In genomic region chr19:51701468-51702100, GRCh38 we compare ENCODE assay signal across 11 cellular contexts. TPM values are rescaled to one million over a fixed set of nuclear protein-coding genes. Genes with fewer than 3 reads are reported as not detected.
DNase-seq lines count a peak whose midpoint lies in the region; ATAC-seq, FAIRE-seq and TF ChIP-seq lines count a peak whose summit lies in the region.
"Had no signal": no experiment of that assay in that cellular context is flagged by ENCODE, and none has a peak within 500 bp of the region (broad histone marks: within the 10 kb centered on the region; RNA-seq: fewer than 3 reads in every experiment).

No MANE protein-coding gene starts in this region.

- intact Hi-C loops in K562 (cut with micrococcal nuclease) = loop anchor here (5.0 kb wide), 2 partner anchors 76 to 96 kb away; partner anchors contain the start of gene FPR3
- intact Hi-C loops in lower lobe of right lung (cut with DNase I) = no loop called here
- intact Hi-C loops in thyroid gland (cut with DNase I) = no loop called here
- intact Hi-C loops in psoas muscle (cut with DNase I) = no loop called here

- no peak for FAIRE-seq in K562 (lab: Jason Lieb, UNC)

- BruUV-seq in K562 (replicated peaks; lab: Mats Ljungman, UMichigan) = no TSS peak

- H3K9ac ChIP-seq in K562 (ENCODE audit: insufficient read depth in 1 of 2, low read depth in 2 of 2, low read length in 2 of 2) = peak overlapping the region; percentile 50 to 75; a peak in 3 of 4 replicates

- no peaks in the 10 kb centered on the region for H3K9me1 ChIP-seq in K562 (ENCODE audit: control insufficient read depth, insufficient read depth, low read length)

- no peaks in the 10 kb centered on the region for H3K27me3 ChIP-seq in K562 (ENCODE audit: control insufficient read depth in 2 of 2, insufficient read depth in 2 of 2, low read length in 2 of 2)
- H3K27me3 ChIP-seq in lower lobe of right lung (ENCODE audit: low read depth) = no peaks in the 10 kb centered on the region
- no peaks in the 10 kb centered on the region for H3K27me3 ChIP-seq in thyroid gland
- no peaks in the 10 kb centered on the region for H3K27me3 ChIP-seq in psoas muscle (ENCODE audit: insufficient read depth in 3 of 3, low read length in 2 of 3)
- H3K27me3 ChIP-seq: colonic mucosa, SJSA1 had no signal

- peaks cover 88% of the 10 kb centered on the region for H3K36me3 Mint-ChIP-seq in HFFc6 (ENCODE audit: low read depth)

- peak; percentile 18 for ATAC-seq in K562
- ATAC-seq in lower lobe of right lung = no peak
- no peak for ATAC-seq in psoas muscle

- WGBS in K562 (ENCODE audit: insufficient coverage, low coverage, missing lambda C conversion rate) = 3% methylated on average over 11 of the region's 12 CpGs
- 79 to 85% methylated on average over 8 to 12 of the region's 12 CpGs for WGBS in thyroid gland, 2 donors
- WGBS in psoas muscle, 3 donors = 65 to 79% (median 73%) methylated on average over 12 of the region's 12 CpGs

- H3K36me3 ChIP-seq in K562 (ENCODE audit: control insufficient read depth, insufficient read depth, low read length) = peaks cover 56% of the 10 kb centered on the region
- peaks cover 46% of the 10 kb centered on the region for H3K36me3 ChIP-seq in lower lobe of right lung
- H3K36me3 ChIP-seq in thyroid gland = peaks cover 0 to 14% of the 10 kb centered on the region in 2 donors
- H3K36me3 ChIP-seq in psoas muscle (ENCODE audit: insufficient read depth in 1 of 2, low read depth in 1 of 2) = peaks cover 0 to 34% of the 10 kb centered on the region in 2 donors
- H3K36me3 ChIP-seq: colonic mucosa had no signal

- POLR2A ChIA-PET in K562 (lab: Yijun Ruan, JAX) = interaction anchor here (0.6 to 1.0 kb wide), 2 partner anchors 13 to 152 kb away, joined by 4 read pairs; no protein-coding TSS in a partner anchor

- in situ Hi-C loops in K562 (cut with MboI) = no loop called here

- no peak overlapping the region for H3K27ac Mint-ChIP-seq in HFFc6

- TF ChIP-seq POLR2A in K562 (conservative IDR thresholded peaks at IDR 0.05) (no peak), thyroid gland (IDR thresholded peaks at IDR 0.05) (no peak)

- no peaks in the 10 kb centered on the region for H4K20me1 ChIP-seq in K562 (replicated peaks; ENCODE audit: control insufficient read depth, insufficient read depth, low read length)

- TF ChIP-seq EP300 in K562 (IDR thresholded peaks at IDR 0.05; ENCODE audit: low read length) = peak; percentile 61; the same call in 1 of the 2 replicates

- H3K4me1 Mint-ChIP-seq in HFFc6 (ENCODE audit: low read depth) = peaks cover 45% of the 10 kb centered on the region

- peaks cover 22% of the 10 kb centered on the region for H3K79me2 ChIP-seq in K562 (ENCODE audit: control insufficient read depth, insufficient read depth, low read length)

- CTCF ChIA-PET in K562 (lab: Yijun Ruan, JAX; ENCODE audit: low intra/inter-chr PET ratio) = no interaction called here

- H3K9me3 ChIP-seq in K562 (replicated peaks; ENCODE audit: control insufficient read depth, insufficient read depth, low read depth, low read length) = no peaks in the 10 kb centered on the region
- no peaks in the 10 kb centered on the region for H3K9me3 ChIP-seq in lower lobe of right lung
- no peaks in the 10 kb centered on the region for H3K9me3 ChIP-seq in thyroid gland
- no peaks in the 10 kb centered on the region for H3K9me3 ChIP-seq in psoas muscle
- H3K9me3 ChIP-seq: colonic mucosa, SJSA1 had no signal

- peak overlapping the region; percentile 74 for H3K4me3 ChIP-seq in K562
- no peak overlapping the region for H3K4me3 ChIP-seq in lower lobe of right lung
- no peak overlapping the region for H3K4me3 ChIP-seq in thyroid gland (replicated peaks in 1 of 3)
- H3K4me3 ChIP-seq in psoas muscle = no peak overlapping the region
- H3K4me3 ChIP-seq: colonic mucosa, SJSA1 had no signal

- TF ChIP-seq CTCF in K562 (IDR thresholded peaks at IDR 0.05 in 2 of 3, conservative IDR thresholded peaks at IDR 0.05 in 1 of 3; ENCODE audit: insufficient read depth in 2 of 3, low read depth in 1 of 3, low read length in 3 of 3) = no peak
- no peak for TF ChIP-seq CTCF in lower lobe of right lung (IDR thresholded peaks at IDR 0.05)
- TF ChIP-seq CTCF in thyroid gland (IDR thresholded peaks at IDR 0.05) = no peak
- no peak for TF ChIP-seq CTCF in psoas muscle (IDR thresholded peaks at IDR 0.05)
- TF ChIP-seq CTCF in HFFc6 (IDR thresholded peaks at IDR 0.05) = no peak

- DNase-seq in HUDEP-2 (lab: John Stamatoyannopoulos, UW; ENCODE audit: unreplicated experiment in 76 of 76) (peak in 57 of 76 experiments; percentile 13 to 80 (median 45)), K562 (ENCODE audit: extremely low read depth in 1 of 4, low spot score in 3 of 4) (peak in 2 of 4 experiments; percentile 48 to 89), lower lobe of right lung (no peak), thyroid gland (no peak), psoas muscle (no peak), DMS153 (lab: John Stamatoyannopoulos, UW) (no peak), HFFc6 (no peak)
- DNase-seq: NCI-H1436 treated with DMSO at 0.1 percent for 48 hours, WERI-Rb-1 had no signal

- no peak overlapping the region for H3K4me3 Mint-ChIP-seq in HFFc6

- H3K27ac ChIP-seq in K562 (ENCODE audit: extremely low read depth, low read depth, low read length) (peak overlapping the region; percentile 83), lower lobe of right lung (peak overlapping the region; percentile 95), thyroid gland (peak overlapping the region in 2 of 3 donors; percentile 15 to 66), psoas muscle (no peak overlapping the region)
- H3K27ac ChIP-seq: SJSA1, WERI-Rb-1 had no signal

- H3K4me1 ChIP-seq in K562 (replicated peaks in 1 of 2; ENCODE audit: control insufficient read depth in 2 of 2, insufficient read depth in 2 of 2, low read length in 2 of 2) = peaks cover 34 to 40% of the 10 kb centered on the region in 2 experiments
- peaks cover 29% of the 10 kb centered on the region for H3K4me1 ChIP-seq in lower lobe of right lung
- H3K4me1 ChIP-seq in thyroid gland = peaks cover 19 to 31% of the 10 kb centered on the region in 2 donors
- peaks cover 6% of the 10 kb centered on the region for H3K4me1 ChIP-seq in psoas muscle
- H3K4me1 ChIP-seq: colonic mucosa had no signal

- TF ChIP-seq RAD21 in K562 (CRISPR knock-in tag; conservative IDR thresholded peaks at IDR 0.05 in 1 of 2, IDR thresholded peaks at IDR 0.05 in 1 of 2) = no peak

- peak overlapping the region; percentile 87 for H3K4me2 ChIP-seq in K562 (ENCODE audit: insufficient read depth, low read length)

- peak overlapping the region; percentile 83 for H2AFZ ChIP-seq in K562 (ENCODE audit: low read depth, low read length)

- no peaks in the 10 kb centered on the region; the same call in none of the 2 replicates for H3K27me3 Mint-ChIP-seq in HFFc6 (ENCODE audit: insufficient read depth)

- no peaks in the 10 kb centered on the region for H3K9me3 Mint-ChIP-seq in HFFc6

RNA-seq across cellular contexts. Expression of gene SPACA6, which starts 8.5 kb away (rescaled TPM):
- 25.4 and 53.9 TPM in 2 replicates for total RNA-seq in K562 (2011; cell fraction: chromatin; rRNA removed; ENCODE audit: low replicate concordance)
- total RNA-seq in K562 (2011; cell fraction: nucleolus; rRNA removed) = 33.2 and 42.4 TPM in 2 replicates
- 38.6 and 44.8 TPM in 2 replicates for total RNA-seq in K562 (2011; cell fraction: nucleoplasm; rRNA removed)
- total RNA-seq in K562 (2014; rRNA removed) (11.4 and 15.6 TPM in 2 replicates), K562 (2014; rRNA removed; fragmentation: Illumina TruSeq; extraction: Trizol) (3.0 and 3.4 TPM in 2 replicates), K562 (2015; rRNA removed; fragmentation: Illumina TruSeq; extraction: Trizol) (5.8 TPM in 2 replicates), K562 (2021) (14.2 and 16.2 TPM in 2 replicates), lower lobe of right lung (19.8 TPM), thyroid gland (10 to 100 TPM; 11.9 to 26.2 (median 20.4) TPM), psoas muscle (1 to 10 TPM; 2.9 to 4.2 (median 3.5) TPM)
- polyA plus RNA-seq in K562 (2011; rRNA removed) (7.3 and 10.9 TPM in 2 replicates), K562 (2014; fragmentation: Illumina TruSeq; extraction: Trizol) (5.9 and 6.2 TPM in 2 replicates), K562 (2014; fragmentation: Nextera tagmentation; extraction: Ambion mirVana) (1 to 10 TPM; 1.3 to 1.4 TPM), K562 (2014; rRNA removed) (17.3 and 27.0 TPM in 2 replicates), psoas muscle (1 to 10 TPM; 1.5 to 5.2 (median 2.1) TPM)
- 5.7 and 10.0 TPM in 2 replicates for polyA plus RNA-seq in K562 (2011; cell fraction: cytosol; rRNA removed)
- polyA plus RNA-seq in K562 (2011; cell fraction: nucleus; rRNA removed) = 60.9 and 80.4 TPM in 2 replicates
- 17.3 and 20.1 TPM in 2 replicates for polyA plus RNA-seq in K562 (2012)
- polyA minus RNA-seq in K562 (2011; rRNA and poly(A)+ RNA removed) = 3.5 and 4.2 TPM in 2 replicates
- 1.4 and 5.6 TPM in 2 replicates for polyA minus RNA-seq in K562 (2011; cell fraction: cytosol; rRNA and poly(A)+ RNA removed)
- 13.5 and 14.4 TPM in 2 replicates for polyA minus RNA-seq in K562 (2011; cell fraction: nucleus; rRNA and poly(A)+ RNA removed)
- 10 to 100 TPM; 12.2 to 14.9 (median 13.3) TPM for total RNA-seq in HFFc6 (2021; fragmentation: NEBNext Ultra II Directional; extraction: Animal tissue kit (Norgen Biotek cat#: 25700))

RNA-seq across cellular contexts. Expression of gene HAS1, which starts 22.2 kb away (rescaled TPM):
- total RNA-seq in K562 (2011; cell fraction: chromatin; rRNA removed; ENCODE audit: low replicate concordance) = 0.65 and 0.79 TPM in 2 replicates
- total RNA-seq in K562 (2011; cell fraction: nucleolus; rRNA removed) = 0.53 and 1.3 TPM in 2 replicates
- total RNA-seq in K562 (2011; cell fraction: nucleoplasm; rRNA removed) = 0.51 TPM in 1 of 2 replicates, not detected in the other
- not detected in 2 replicates for total RNA-seq in K562 (2014; rRNA removed)
- total RNA-seq in K562 (2014; rRNA removed; fragmentation: Illumina TruSeq; extraction: Trizol) = not detected in 2 replicates
- total RNA-seq in K562 (2015; rRNA removed; fragmentation: Illumina TruSeq; extraction: Trizol) = 0.08 TPM in 1 of 2 replicates, not detected in the other
- total RNA-seq in K562 (2021) = 0.09 and 0.18 TPM in 2 replicates
- polyA plus RNA-seq in K562 (2011; rRNA removed) = 0.22 and 0.27 TPM in 2 replicates
- polyA plus RNA-seq in K562 (2011; cell fraction: cytosol; rRNA removed) = 0.28 and 1.00 TPM in 2 replicates
- 0.13 and 0.61 TPM in 2 replicates for polyA plus RNA-seq in K562 (2011; cell fraction: nucleus; rRNA removed)
- polyA plus RNA-seq in K562 (2012) = 0.18 and 0.22 TPM in 2 replicates
- polyA plus RNA-seq in K562 (2014; fragmentation: Illumina TruSeq; extraction: Trizol) = not detected in 2 replicates
- polyA plus RNA-seq in K562 (2014; fragmentation: Nextera tagmentation; extraction: Ambion mirVana) = not detected
- polyA plus RNA-seq in K562 (2014; rRNA removed) = 0.05 TPM in 1 of 2 replicates, not detected in the other
- polyA minus RNA-seq in K562 (2011; rRNA and poly(A)+ RNA removed) = 0.28 TPM in 1 of 2 replicates, not detected in the other
- polyA minus RNA-seq in K562 (2011; cell fraction: cytosol; rRNA and poly(A)+ RNA removed) = not detected in 2 replicates
- not detected in 2 replicates for polyA minus RNA-seq in K562 (2011; cell fraction: nucleus; rRNA and poly(A)+ RNA removed)
- not detected for total RNA-seq in lower lobe of right lung
- total RNA-seq in thyroid gland = 1 to 10 TPM in 2 of 4 donors, not detected in 2; 1.1 to 1.5 TPM
- under 1 TPM in 2 of 4 donors, not detected in 2; 0.32 to 0.46 TPM for total RNA-seq in psoas muscle
- polyA plus RNA-seq in psoas muscle = under 1 TPM; 0.04 to 0.25 (median 0.04) TPM
- not detected for total RNA-seq in HFFc6 (2021; fragmentation: NEBNext Ultra II Directional; extraction: Animal tissue kit (Norgen Biotek cat#: 25700))
- total RNA-seq: SJSA1 had no signal

RNA-seq across cellular contexts. Expression of gene FPR1, which starts 50.1 kb away (rescaled TPM):
- not detected in 2 replicates for total RNA-seq in K562 (2011; cell fraction: chromatin; rRNA removed; ENCODE audit: low replicate concordance)
- total RNA-seq in K562 (2011; cell fraction: nucleolus; rRNA removed) = not detected in 2 replicates
- total RNA-seq in K562 (2011; cell fraction: nucleoplasm; rRNA removed) = not detected in 2 replicates
- total RNA-seq in K562 (2014; rRNA removed) (not detected in 2 replicates), K562 (2014; rRNA removed; fragmentation: Illumina TruSeq; extraction: Trizol) (not detected in 2 replicates), K562 (2015; rRNA removed; fragmentation: Illumina TruSeq; extraction: Trizol) (0.25 TPM in 1 of 2 replicates, not detected in the other), K562 (2021) (0.18 TPM in 1 of 2 replicates, not detected in the other), lower lobe of right lung (105 TPM), thyroid gland (1 to 10 TPM; 1.7 to 5.8 (median 3.3) TPM), psoas muscle (1 to 10 TPM; 1.5 to 6.7 (median 3.5) TPM)
- polyA plus RNA-seq in K562 (2011; rRNA removed) (0.04 TPM in 1 of 2 replicates, not detected in the other), K562 (2014; fragmentation: Illumina TruSeq; extraction: Trizol) (0.06 and 0.12 TPM in 2 replicates), K562 (2014; fragmentation: Nextera tagmentation; extraction: Ambion mirVana) (under 1 TPM; 0.10 to 0.14 TPM), K562 (2014; rRNA removed) (1.7 TPM in 1 of 2 replicates, not detected in the other), psoas muscle (1 to 10 TPM in 1 of 3 donors, under 1 TPM in 2; 0.45 to 2.1 (median 0.55) TPM)
- polyA plus RNA-seq in K562 (2011; cell fraction: cytosol; rRNA removed) = 0.07 and 0.12 TPM in 2 replicates
- not detected in 2 replicates for polyA plus RNA-seq in K562 (2011; cell fraction: nucleus; rRNA removed)
- 0.07 and 0.19 TPM in 2 replicates for polyA plus RNA-seq in K562 (2012)
- 0.14 and 0.15 TPM in 2 replicates for polyA minus RNA-seq in K562 (2011; rRNA and poly(A)+ RNA removed)
- not detected in 2 replicates for polyA minus RNA-seq in K562 (2011; cell fraction: cytosol; rRNA and poly(A)+ RNA removed)
- not detected in 2 replicates for polyA minus RNA-seq in K562 (2011; cell fraction: nucleus; rRNA and poly(A)+ RNA removed)
- total RNA-seq in HFFc6 (2021; fragmentation: NEBNext Ultra II Directional; extraction: Animal tissue kit (Norgen Biotek cat#: 25700)) = under 1 TPM in 5 of 6 experiments, not detected in 1; 0.26 to 0.53 (median 0.34) TPM
- total RNA-seq: SJSA1 had no signal

RNA-seq across cellular contexts. Expression of gene SIGLEC14, which starts 55.0 kb away (rescaled TPM):
- total RNA-seq in K562 (2011; cell fraction: chromatin; rRNA removed; ENCODE audit: low replicate concordance) = not detected in 2 replicates
- not detected in 2 replicates for total RNA-seq in K562 (2011; cell fraction: nucleolus; rRNA removed)
- not detected in 2 replicates for total RNA-seq in K562 (2011; cell fraction: nucleoplasm; rRNA removed)
- total RNA-seq in K562 (2014; rRNA removed) (not detected in 2 replicates), K562 (2014; rRNA removed; fragmentation: Illumina TruSeq; extraction: Trizol) (not detected in 2 replicates), K562 (2015; rRNA removed; fragmentation: Illumina TruSeq; extraction: Trizol) (0.19 TPM in 1 of 2 replicates, not detected in the other), K562 (2021) (not detected in 2 replicates), lower lobe of right lung (20.3 TPM), thyroid gland (1 to 10 TPM in 2 of 4 donors, under 1 TPM in 1, not detected in 1; 0.22 to 6.2 (median 1.7) TPM), psoas muscle (1 to 10 TPM in 3 of 4 donors, under 1 TPM in 1; 0.93 to 1.9 (median 1.1) TPM)
- polyA plus RNA-seq in K562 (2011; rRNA removed) (not detected in 2 replicates), K562 (2014; fragmentation: Illumina TruSeq; extraction: Trizol) (not detected in 2 replicates), K562 (2014; fragmentation: Nextera tagmentation; extraction: Ambion mirVana) (not detected), K562 (2014; rRNA removed) (not detected in 2 replicates), psoas muscle (under 1 TPM; 0.07 to 0.49 (median 0.10) TPM)
- polyA plus RNA-seq in K562 (2011; cell fraction: cytosol; rRNA removed) = 0.07 TPM in 1 of 2 replicates, not detected in the other
- polyA plus RNA-seq in K562 (2011; cell fraction: nucleus; rRNA removed) = not detected in 2 replicates
- 0.22 and 1.0 TPM in 2 replicates for polyA plus RNA-seq in K562 (2012)
- polyA minus RNA-seq in K562 (2011; rRNA and poly(A)+ RNA removed) = not detected in 2 replicates
- polyA minus RNA-seq in K562 (2011; cell fraction: cytosol; rRNA and poly(A)+ RNA removed) = not detected in 2 replicates
- polyA minus RNA-seq in K562 (2011; cell fraction: nucleus; rRNA and poly(A)+ RNA removed) = not detected in 2 replicates
- not detected for total RNA-seq in HFFc6 (2021; fragmentation: NEBNext Ultra II Directional; extraction: Animal tissue kit (Norgen Biotek cat#: 25700))
- total RNA-seq: SJSA1 had no signal

RNA-seq across cellular contexts. Expression of gene FPR2, which starts 59.4 kb away (rescaled TPM):
- total RNA-seq in K562 (2011; cell fraction: chromatin; rRNA removed; ENCODE audit: low replicate concordance) = not detected in 2 replicates
- total RNA-seq in K562 (2011; cell fraction: nucleolus; rRNA removed) = not detected in 2 replicates
- not detected in 2 replicates for total RNA-seq in K562 (2011; cell fraction: nucleoplasm; rRNA removed)
- total RNA-seq in K562 (2014; rRNA removed) (not detected in 2 replicates), K562 (2014; rRNA removed; fragmentation: Illumina TruSeq; extraction: Trizol) (not detected in 2 replicates), K562 (2015; rRNA removed; fragmentation: Illumina TruSeq; extraction: Trizol) (not detected in 2 replicates), K562 (2021) (not detected in 2 replicates), lower lobe of right lung (29.4 TPM), thyroid gland (under 1 TPM in 3 of 4 donors, not detected in 1; 0.11 to 0.94 (median 0.39) TPM), psoas muscle (under 1 TPM; 0.30 to 0.98 (median 0.68) TPM)
- polyA plus RNA-seq in K562 (2011; rRNA removed) (not detected in 2 replicates), K562 (2014; fragmentation: Illumina TruSeq; extraction: Trizol) (not detected in 2 replicates), K562 (2014; fragmentation: Nextera tagmentation; extraction: Ambion mirVana) (under 1 TPM; 0.03 to 0.07 TPM), K562 (2014; rRNA removed) (0.15 and 0.19 TPM in 2 replicates), psoas muscle (under 1 TPM; 0.06 to 0.21 (median 0.08) TPM)
- polyA plus RNA-seq in K562 (2011; cell fraction: cytosol; rRNA removed) = 0.07 TPM in 1 of 2 replicates, not detected in the other
- polyA plus RNA-seq in K562 (2011; cell fraction: nucleus; rRNA removed) = not detected in 2 replicates
- 0.04 and 0.12 TPM in 2 replicates for polyA plus RNA-seq in K562 (2012)
- polyA minus RNA-seq in K562 (2011; rRNA and poly(A)+ RNA removed) = not detected in 2 replicates
- polyA minus RNA-seq in K562 (2011; cell fraction: cytosol; rRNA and poly(A)+ RNA removed) = not detected in 2 replicates
- polyA minus RNA-seq in K562 (2011; cell fraction: nucleus; rRNA and poly(A)+ RNA removed) = not detected in 2 replicates
- not detected for total RNA-seq in HFFc6 (2021; fragmentation: NEBNext Ultra II Directional; extraction: Animal tissue kit (Norgen Biotek cat#: 25700))
- total RNA-seq: SJSA1 had no signal

Comparison
In these comparisons a context has a peak if more than half of its experiments do, and no peak if none do; other contexts are left out.
1. DNase-seq: peak in HUDEP-2 (57 of 76); none in lower lobe of right lung (single experiment), thyroid gland (0 of 2), psoas muscle (0 of 2), DMS153 (single experiment) and HFFc6 (single experiment).
2. RNA of gene FPR1, which starts 50.1 kb away (total RNA-seq): 105 TPM in lower lobe of right lung (single experiment); 1.7 to 5.8 TPM in thyroid gland, 1.5 to 6.7 TPM in psoas muscle, 0.26 to 0.53 TPM in HFFc6 and 0.18 to 0.25 TPM in K562; every median in the first group is over 10 times any median in the second.